In the genomic region with DNA sequence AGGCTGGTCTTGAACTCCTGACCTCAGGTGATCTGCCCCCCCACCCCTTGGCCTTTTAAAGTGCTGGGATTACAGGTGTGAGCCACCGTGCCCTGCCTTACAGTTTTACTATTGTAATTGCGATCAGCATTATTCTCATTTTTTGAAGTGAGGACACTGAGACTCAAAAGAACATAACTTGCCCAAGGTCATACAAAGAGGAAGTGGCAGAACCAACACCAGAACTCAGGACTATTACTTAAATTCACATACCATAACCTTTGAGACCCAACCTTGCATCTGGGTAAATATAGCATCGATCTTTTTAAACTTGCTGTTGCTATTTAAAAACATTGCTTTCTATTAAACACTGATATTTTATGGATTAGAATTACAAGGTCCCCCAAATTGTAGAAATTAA, we compare ENCODE assay signal across 24 cellular contexts.
"Had no signal": no experiment of that assay in that cellular context is flagged by ENCODE, and none has a peak within 500 bp of the region (broad histone marks: within the 10 kb centered on the region; RNA-seq: fewer than 3 reads in every experiment).

No MANE protein-coding gene starts in this region.

- DNase-seq: Kasumi-1, KG1, MM.1S, NCI-H1092, NCI-H1105 treated with DMSO at 0.1 percent for 48 hours, NCI-H1417 treated with DMSO at 0.1 percent for 48 hours, NCI-H146, NCI-H1694 treated with DMSO at 0.1 percent for 48 hours, NCI-H2029, NCI-H2081 treated with DMSO at 0.1 percent for 48 hours, NCI-H2171, NCI-H226, NCI-H446, NCI-H510A, NCI-H524 treated with DMSO at 0.1 percent for 48 hours, NCI-H69, NCI-H774, OCI-M1, PC-9, Right ventricle myocardium superior, RPMI8226, SIG-M5, T-helper 1 cell, T-helper 2 cell had no signal
